ENCODE assay signal across 10 cellular contexts in genomic region chr3:133535971-133536634, GRCh38. TPM values are rescaled to one million over a fixed set of nuclear protein-coding genes. Genes with fewer than 3 reads are reported as not detected.
DNase-seq lines count a peak whose midpoint lies in the region; ATAC-seq, FAIRE-seq and TF ChIP-seq lines count a peak whose summit lies in the region.
"Had no signal": no experiment of that assay in that cellular context is flagged by ENCODE, and none has a peak within 500 bp of the region (broad histone marks: within the 10 kb centered on the region; RNA-seq: fewer than 3 reads in every experiment).

No MANE protein-coding gene starts in this region.

- H3K27ac ChIP-seq in heart right ventricle (peak overlapping the region in 3 of 10 donors; percentile 27 to 86 (median 29)), small intestine (ENCODE audit: low read depth in 1 of 2, low read length in 1 of 2) (peak overlapping the region in 1 of 2 donors; percentile 66)

- DNase-seq in HCEC 1CT, result peak; percentile 97
- peak in 1 of 2 donors; percentile 15 for DNase-seq in heart right ventricle
- DNase-seq in small intestine, result peak; percentile 16
- DNase-seq in NCI-H146 (lab: John Stamatoyannopoulos, UW), result no peak
- no peak for DNase-seq in retina
- no peak for DNase-seq in activated T-cell treated with anti-CD3 and anti-CD28 coated beads, Interleukin-2, amount 50 U/mL, for 24 hours
- no peak for DNase-seq in NCI-H2227 (lab: John Stamatoyannopoulos, UW; ENCODE audit: unreplicated experiment)
- DNase-seq: posterior cingulate gyrus had no signal

- H3K4me3 ChIP-seq in WI38 (ENCODE audit: low read depth, low read length) (0 out of 2 replicates have a peak overlapping the region, but pooled peaks have one; percentile 27), heart right ventricle (no peak overlapping the region), small intestine (ENCODE audit: low read depth in 1 of 2, low read length in 2 of 2) (no peak overlapping the region)

- no peaks in the 10 kb centered on the region for H3K9me3 Mint-ChIP-seq in activated T-cell treated with anti-CD3 and anti-CD28 coated beads, Interleukin-2, amount 50 U/mL, for 24 hours

- H3K9me3 ChIP-seq in heart right ventricle (peaks cover 0 to 8% (median 0%) of the 10 kb centered on the region in 11 donors), small intestine (ENCODE audit: control insufficient read depth, low read depth) (no peaks in the 10 kb centered on the region)

- H3K27ac Mint-ChIP-seq in activated T-cell treated with anti-CD3 and anti-CD28 coated beads, Interleukin-2, amount 50 U/mL, for 24 hours, result no peak overlapping the region

- H3K4me1 Mint-ChIP-seq in activated T-cell treated with anti-CD3 and anti-CD28 coated beads, Interleukin-2, amount 50 U/mL, for 24 hours (ENCODE audit: low read depth), result no peaks in the 10 kb centered on the region

- H3K4me3 Mint-ChIP-seq in activated T-cell treated with anti-CD3 and anti-CD28 coated beads, Interleukin-2, amount 50 U/mL, for 24 hours, result no peak overlapping the region

- peaks cover 0 to 41% (median 10%) of the 10 kb centered on the region in 9 donors for H3K4me1 ChIP-seq in heart right ventricle
- peaks cover 0 to 6% of the 10 kb centered on the region in 2 donors for H3K4me1 ChIP-seq in small intestine (ENCODE audit: control insufficient read depth in 2 of 2, insufficient read depth in 1 of 2, low read depth in 1 of 2, low read length in 1 of 2)

- TF ChIP-seq CTCF in WI38 (IDR thresholded peaks at IDR 0.05; ENCODE audit: low read depth, low read length) (no peak), heart right ventricle (IDR thresholded peaks at IDR 0.05) (no peak)

- no peaks in the 10 kb centered on the region for H3K36me3 Mint-ChIP-seq in activated T-cell treated with anti-CD3 and anti-CD28 coated beads, Interleukin-2, amount 50 U/mL, for 24 hours (ENCODE audit: low read depth)

- ATAC-seq in heart right ventricle, result peak in 7 of 8 donors; percentile 59 to 86 (median 71)

- WGBS in heart right ventricle, 2 donors, result 2 to 4% methylated on average over 1 of the region's 1 CpG
- WGBS in small intestine, 3 donors, result 10 to 19% (median 14%) methylated on average over 1 of the region's 1 CpG

- H3K27me3 Mint-ChIP-seq in activated T-cell treated with anti-CD3 and anti-CD28 coated beads, Interleukin-2, amount 50 U/mL, for 24 hours, result no peaks in the 10 kb centered on the region

- FAIRE-seq in small intestine (lab: Jason Lieb, UNC), result no peak
- FAIRE-seq: GM18507 had no signal

- H3K36me3 ChIP-seq in heart right ventricle (no peaks in the 10 kb centered on the region), small intestine (ENCODE audit: control insufficient read depth in 2 of 2, insufficient read depth in 2 of 2, low read length in 2 of 2) (no peaks in the 10 kb centered on the region)

- intact Hi-C loops in heart right ventricle (cut with DNase I), result no loop called here

- no peaks in the 10 kb centered on the region for H3K27me3 ChIP-seq in heart right ventricle
- no peaks in the 10 kb centered on the region for H3K27me3 ChIP-seq in small intestine (ENCODE audit: control insufficient read depth in 2 of 2, insufficient read depth in 2 of 2, low read length in 2 of 2)

RNA-seq across cellular contexts. Expression of gene CDV3, which starts 37.4 kb away (rescaled TPM):
- 100 to 1,000 TPM; 125 to 182 (median 153) TPM for total RNA-seq in heart right ventricle
- polyA plus RNA-seq in heart right ventricle (10 to 100 TPM; 27.9 to 83.5 TPM), small intestine (10 to 100 TPM; 43.2 to 60.0 (median 59.0) TPM)

Comparison
In these comparisons a context has a peak if more than half of its experiments do, and no peak if none do; other contexts are left out.
1. DNase-seq: peak in HCEC 1CT (single experiment) and small intestine (single experiment); none in NCI-H146 (single experiment), retina (single experiment), activated T-cell treated with anti-CD3 and anti-CD28 coated beads, Interleukin-2, amount 50 U/mL, for 24 hours (single experiment) and NCI-H2227 (single experiment).